In the genomic region with DNA sequence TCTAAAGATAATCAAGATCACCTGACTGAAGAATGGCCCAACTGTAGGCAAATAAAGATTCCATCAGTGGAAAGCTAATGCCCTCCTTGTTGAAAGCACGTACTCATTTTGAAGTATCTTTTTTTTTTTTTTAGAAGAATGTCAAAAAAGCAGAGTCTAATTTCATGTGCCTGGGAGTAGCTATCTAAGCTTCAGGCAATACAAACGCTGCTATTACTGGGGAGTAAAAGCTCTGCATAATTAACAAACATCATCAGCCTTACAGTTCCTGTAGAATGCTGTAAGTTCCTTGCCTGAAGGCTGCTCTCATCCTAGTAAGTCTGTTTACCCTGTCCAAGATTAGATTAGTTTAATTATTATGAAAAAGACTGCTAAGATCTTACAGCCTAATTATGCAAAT, we compare ENCODE assay signal across 19 cellular contexts.
A peak's percentile ranks its signal among the peaks of the same experiment; 100 is the strongest.
DNase-seq lines count a peak whose midpoint lies in the region; ATAC-seq and TF ChIP-seq lines count a peak whose summit lies in the region.
"Had no signal": no experiment of that assay in that cellular context is flagged by ENCODE, and none has a peak within 500 bp of the region (broad histone marks: within the 10 kb centered on the region; RNA-seq: fewer than 3 reads in every experiment).

No MANE protein-coding gene starts in this region.

- H3K36me3 ChIP-seq in GM23248 (ENCODE audit: low read depth) (no peaks in the 10 kb centered on the region), adipocyte (ENCODE audit: control insufficient read depth, insufficient read depth, low read length, severe bottlenecking) (no peaks in the 10 kb centered on the region), osteoblast (ENCODE audit: insufficient read depth, low read length) (no peaks in the 10 kb centered on the region)
- H3K36me3 ChIP-seq: BE2C had no signal

- H3K27ac ChIP-seq in GM23248 (no peak overlapping the region), osteoblast (ENCODE audit: low read depth, low read length) (no peak overlapping the region)

- H3K4me3 ChIP-seq in GM23248 (no peak overlapping the region), adipocyte (ENCODE audit: low read length) (no peak overlapping the region), osteoblast (ENCODE audit: insufficient read depth, low read length) (no peak overlapping the region)

- H3K79me2 ChIP-seq in GM23248 (ENCODE audit: insufficient read depth) (no peaks in the 10 kb centered on the region), osteoblast (ENCODE audit: insufficient read depth, low read length) (no peaks in the 10 kb centered on the region)

- H3K27me3 ChIP-seq in GM23248 (replicated peaks; ENCODE audit: insufficient read depth): no peaks in the 10 kb centered on the region
- H3K27me3 ChIP-seq in adipocyte (replicated peaks; ENCODE audit: control insufficient read depth, insufficient read depth, low read length): no peaks in the 10 kb centered on the region
- no peaks in the 10 kb centered on the region for H3K27me3 ChIP-seq in osteoblast (ENCODE audit: insufficient read depth, low read length)
- H3K27me3 ChIP-seq: BE2C had no signal

- H4K20me1 ChIP-seq in GM23248 (ENCODE audit: insufficient read depth): no peaks in the 10 kb centered on the region
- H4K20me1 ChIP-seq in osteoblast (ENCODE audit: insufficient read depth, low read length): no peaks in the 10 kb centered on the region

- intact Hi-C loops in sciatic nerve (cut with DNase I): no loop called here

- DNase-seq in COLO829 (ENCODE audit: low spot score) (peak; percentile 33), GM23248 (no peak), adipocyte (ENCODE audit: low read depth) (peak; percentile 14), osteoblast (ENCODE audit: insufficient read length, low spot score, missing footprints) (no peak), sciatic nerve (ENCODE audit: low spot score) (no peak), DMS53 treated with DMSO at 0.1 percent for 48 hours (lab: John Stamatoyannopoulos, UW; ENCODE audit: unreplicated experiment) (no peak)
- DNase-seq: ACHN; BE2C; C1 segment of cervical spinal cord; Caco-2; CD4-positive, CD25-positive, alpha-beta regulatory T cell; CD8-positive, alpha-beta memory T cell; DMS79; GDM1; GOT3; H7; HFFc6 had no signal

- ATAC-seq in sciatic nerve: no peak
- ATAC-seq: HCT116, HepG2 had no signal

- H3K9me2 ChIP-seq in GM23248 (ENCODE audit: insufficient read depth): no peaks in the 10 kb centered on the region

- no peak for TF ChIP-seq CTCF in osteoblast (IDR thresholded peaks at IDR 0.05; ENCODE audit: extremely low read depth, low read depth, low read length)

- H3F3A ChIP-seq in GM23248 (ENCODE audit: insufficient read depth): no peaks in the 10 kb centered on the region

- H3K9me3 ChIP-seq in GM23248 (ENCODE audit: low read depth) (no peaks in the 10 kb centered on the region), adipocyte (ENCODE audit: control insufficient read depth, low read length) (no peaks in the 10 kb centered on the region), osteoblast (ENCODE audit: low read depth, low read length) (no peaks in the 10 kb centered on the region)
- H3K9me3 ChIP-seq: BE2C, Caco-2 had no signal

- no peak overlapping the region for H3K4me2 ChIP-seq in GM23248 (ENCODE audit: unreplicated experiment)
- H3K4me2 ChIP-seq in osteoblast (ENCODE audit: insufficient read depth, low read length): no peak overlapping the region

- in situ Hi-C loops in GM23248 (cut with MboI): no loop called here

- H2AFZ ChIP-seq in GM23248: 0 out of 2 replicates have a peak overlapping the region, but pooled peaks have one; percentile 12
- H2AFZ ChIP-seq in osteoblast (ENCODE audit: low read length): peak overlapping the region; percentile 36

- H3K4me1 ChIP-seq in GM23248 (ENCODE audit: insufficient read depth) (no peaks in the 10 kb centered on the region), adipocyte (ENCODE audit: control insufficient read depth, insufficient read depth, low read length) (peaks cover 9% of the 10 kb centered on the region), osteoblast (ENCODE audit: insufficient read depth, low read length) (no peaks in the 10 kb centered on the region)
- H3K4me1 ChIP-seq: BE2C, Caco-2 had no signal

- 8 to 18% methylated on average over 2 of the region's 2 CpGs for WGBS in GM23248 (ENCODE audit: low coverage in 1 of 2, low lambda C conversion rate in 2 of 2, missing lambda C conversion rate in 2 of 2), 2 experiments

- no peak overlapping the region for H3K9ac ChIP-seq in GM23248
- H3K9ac ChIP-seq in adipocyte (ENCODE audit: low read length): no peak overlapping the region

Comparison
In these comparisons a context has a peak if more than half of its experiments do, and no peak if none do; other contexts are left out.
1. DNase-seq: peak in COLO829 (single experiment) and adipocyte (single experiment); none in GM23248 (single experiment), osteoblast (single experiment), sciatic nerve (single experiment) and DMS53 treated with DMSO at 0.1 percent for 48 hours (single experiment).